Comparison of ENCODE assay signal across 1 cellular context in the genomic region with DNA sequence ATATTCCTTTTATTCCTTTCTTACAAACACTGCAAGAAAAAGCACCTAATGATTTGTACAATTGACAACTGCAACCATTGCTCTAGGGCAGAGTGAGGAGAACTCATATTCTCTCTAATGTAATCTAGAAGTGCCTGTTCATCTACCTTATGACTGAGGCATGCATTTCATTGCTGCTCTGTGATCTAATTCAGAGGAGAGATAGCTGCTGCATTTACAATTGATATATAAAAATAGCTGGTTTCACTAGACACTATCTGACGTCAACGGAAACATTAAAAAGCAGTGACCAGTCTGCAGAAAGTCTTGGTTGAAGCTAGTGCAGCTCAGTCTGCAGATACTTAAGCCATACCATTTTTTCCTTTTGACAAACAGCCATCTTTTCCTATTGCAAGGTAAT.
TF ChIP-seq lines count a peak whose summit lies in the region.

No MANE protein-coding gene starts in this region.

TF ChIP-seq in H1, 55 proteins besides CTCF, POLR2A, EP300 and RAD21 (continued from another document):
- TF ChIP-seq GTF2F1 (IDR thresholded peaks at IDR 0.05; ENCODE audit: borderline replicate concordance, low read depth, low read length): no peak
- TF ChIP-seq, protein P1, sequence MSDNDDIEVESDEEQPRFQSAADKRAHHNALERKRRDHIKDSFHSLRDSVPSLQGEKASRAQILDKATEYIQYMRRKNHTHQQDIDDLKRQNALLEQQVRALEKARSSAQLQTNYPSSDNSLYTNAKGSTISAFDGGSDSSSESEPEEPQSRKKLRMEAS (IDR thresholded peaks at IDR 0.05): no peak
- no peak for TF ChIP-seq CREB1 (IDR thresholded peaks at IDR 0.05)
- TF ChIP-seq PHF8 (conservative IDR thresholded peaks at IDR 0.05; ENCODE audit: low read depth, low read length): no peak
- no peak for TF ChIP-seq EZH2 (IDR thresholded peaks at IDR 0.05; ENCODE audit: low read depth, low read length, severe bottlenecking)
